Comparison of ENCODE assay signal across 8 cellular contexts in genomic region chr19:7871530-7872305, GRCh38. TPM values are rescaled to one million over a fixed set of nuclear protein-coding genes. Genes with fewer than 3 reads are reported as not detected.
DNase-seq lines count a peak whose midpoint lies in the region; ATAC-seq, FAIRE-seq and TF ChIP-seq lines count a peak whose summit lies in the region.

No MANE protein-coding gene starts in this region.

- peak overlapping the region; percentile 89 for H3K4me2 ChIP-seq in HepG2 (ENCODE audit: low read depth, low read length)

- POLR2A ChIA-PET in HepG2 (lab: Yijun Ruan, JAX) = interaction anchor here (1.1 to 2.0 kb wide), 3 partner anchors 16 to 48 kb away, joined by 6 to 11 read pairs (median 6); partner anchors contain the start of genes LRRC8E, MAP2K7 and SNAPC2

- peak; percentile 28 for DNase-seq in NCI-H510A (lab: John Stamatoyannopoulos, UW)
- DNase-seq in NCI-H510A treated with DMSO at 0.1 percent for 48 hours (lab: John Stamatoyannopoulos, UW) = no peak
- DNase-seq in NCI-H69 (lab: John Stamatoyannopoulos, UW) = peak; percentile 96
- peak; percentile 59 to 70 for DNase-seq in activated CD4-positive, alpha-beta T cell treated with anti-CD3 and anti-CD28 coated beads, Interleukin-2, amount 50 U/mL, for 24 hours (ENCODE audit: low read depth in 1 of 2, low spot score in 1 of 2)
- no peak for DNase-seq in coronary artery (ENCODE audit: low spot score)
- peak; percentile 83 for DNase-seq in HepG2 (ENCODE audit: low spot score)
- DNase-seq in stimulated activated CD4-positive, alpha-beta T cell treated with anti-CD3 and anti-CD28 coated beads, Interleukin-4, amount 100 ng/mL, for 24 hours = peak; percentile 77

- 1% methylated on average over 29 of the region's 30 CpGs for WGBS in HepG2 (ENCODE audit: low lambda C conversion rate)

- peaks cover 0 to 4% of the 10 kb centered on the region in 2 experiments; a peak in 1 of 5 replicates for H3K27me3 ChIP-seq in HepG2 (ENCODE audit: control insufficient read depth in 1 of 2, insufficient read depth in 2 of 2, low read length in 2 of 2)

- CTCF ChIA-PET in HepG2 (lab: Yijun Ruan, JAX; ENCODE audit: low intra/inter-chr PET ratio, low total read pairs) = interaction anchor here (0.5 kb wide), 1 partner anchor 54 kb away, joined by 3 read pairs; no protein-coding TSS in a partner anchor

- TF ChIP-seq EP300 in HepG2 (IDR thresholded peaks at IDR 0.05; ENCODE audit: low read depth in 2 of 2, low read length in 2 of 2) (no peak), HepG2 (CRISPR knock-in tag; IDR thresholded peaks at IDR 0.05; ENCODE audit: borderline replicate concordance) (no peak)

- H3K9ac ChIP-seq in HepG2 (ENCODE audit: insufficient read depth, low read depth, low read length) = peak overlapping the region; percentile 47

- BruUV-seq in HepG2 (replicated peaks; lab: Mats Ljungman, UMichigan) = no TSS peak

- intact Hi-C loops in HepG2 (cut with micrococcal nuclease; ENCODE audit: unreplicated experiment) = loop anchor here (1.0 to 10.0 kb wide), 2 partner anchors 32 to 1137 kb away; partner anchors contain the start of genes GPR108, MAP2K7 and TRIP10

- no peak for FAIRE-seq in HepG2 (lab: Jason Lieb, UNC)

- H3K79me2 ChIP-seq in HepG2 (ENCODE audit: insufficient read depth, low read length) = no peaks in the 10 kb centered on the region

- no peaks in the 10 kb centered on the region for H3K9me3 ChIP-seq in HepG2 (ENCODE audit: low read length)

- ATAC-seq in HepG2 (peak; percentile 6), GM19328 (IDR thresholded peaks at IDR 0.05; ENCODE audit: unreplicated experiment) (no peak)

- H3K4me3 ChIP-seq in coronary artery (peak overlapping the region; percentile 56), HepG2 (replicated peaks in 1 of 3; ENCODE audit: insufficient read depth in 1 of 3, low read depth in 2 of 3, low read length in 3 of 3) (peak overlapping the region; percentile 32 to 73 (median 35))

- no peak for TF ChIP-seq POLR2A in HepG2 (IDR thresholded peaks at IDR 0.05; ENCODE audit: insufficient read depth in 1 of 2, low read depth in 2 of 2, low read length in 2 of 2)

- H3K4me1 ChIP-seq in HepG2 (ENCODE audit: insufficient read depth, low read length) = peaks cover 55% of the 10 kb centered on the region

- in situ Hi-C loops in HepG2 (cut with HindIII; ENCODE audit: extremely low pct_ligation_motif_present, low pct_unique_long_range_greater_than_20kb) = no loop called here

- H3K27ac ChIP-seq in coronary artery = no peak overlapping the region
- H3K27ac ChIP-seq in HepG2 (ENCODE audit: extremely low read length, insufficient read depth, low read length) = peak overlapping the region; percentile 77

- no peaks in the 10 kb centered on the region for H3K36me3 ChIP-seq in HepG2 (replicated peaks in 1 of 2; ENCODE audit: control insufficient read depth in 1 of 2, insufficient read depth in 2 of 2, low read length in 2 of 2)

- TF ChIP-seq RAD21 in HepG2 (CRISPR knock-in tag; IDR thresholded peaks at IDR 0.05) = no peak

- no peaks in the 10 kb centered on the region; the same call in 1 of the 2 replicates for H4K20me1 ChIP-seq in HepG2 (ENCODE audit: insufficient read depth, low read length)

- TF ChIP-seq CTCF in coronary artery (IDR thresholded peaks at IDR 0.05) (no peak), HepG2 (CRISPR knock-in tag; IDR thresholded peaks at IDR 0.05) (no peak)

- H2AFZ ChIP-seq in HepG2 (ENCODE audit: low read length) = no peak overlapping the region

RNA-seq across cellular contexts. Expression of gene PRR36, which starts 2.5 kb away (rescaled TPM):
- 0.07 TPM in 2 replicates for total RNA-seq in HepG2 (2016; rRNA removed; fragmentation: Illumina TruSeq; extraction: Trizol)
- total RNA-seq in HepG2 (2016; cell fraction: cytosol; rRNA removed; fragmentation: Illumina TruSeq; extraction: Trizol; ENCODE audit: low read depth) = 0.30 TPM in 1 of 2 replicates, not detected in the other
- total RNA-seq in HepG2 (2016; cell fraction: insoluble cytoplasmic fraction; rRNA removed; fragmentation: Illumina TruSeq; extraction: Trizol) = 0.09 and 0.30 TPM in 2 replicates
- 0.15 and 0.17 TPM in 2 replicates for total RNA-seq in HepG2 (2016; cell fraction: membrane; rRNA removed; fragmentation: Illumina TruSeq; extraction: Trizol)
- 0.09 and 0.22 TPM in 2 replicates for total RNA-seq in HepG2 (2016; cell fraction: nucleus; rRNA removed; fragmentation: Illumina TruSeq; extraction: Trizol)
- polyA plus RNA-seq in HepG2 (2011; rRNA removed) = 0.17 TPM in 2 replicates
- 0.05 and 0.13 TPM in 2 replicates for polyA plus RNA-seq in HepG2 (2011; cell fraction: cytosol; rRNA removed)
- 0.73 and 1.3 TPM in 2 replicates for polyA plus RNA-seq in HepG2 (2011; cell fraction: nucleus; rRNA removed)
- polyA plus RNA-seq in HepG2 (2012) = 1.5 and 1.8 TPM in 2 replicates
- polyA plus RNA-seq in HepG2 (2016; cell fraction: cytosol; fragmentation: Illumina TruSeq; extraction: Trizol; ENCODE audit: low read depth) = 0.23 and 0.25 TPM in 2 replicates
- polyA plus RNA-seq in HepG2 (2016; cell fraction: insoluble cytoplasmic fraction; fragmentation: Illumina TruSeq; extraction: Trizol; ENCODE audit: low read depth) = 0.54 and 0.83 TPM in 2 replicates
- polyA plus RNA-seq in HepG2 (2016; cell fraction: membrane; fragmentation: Illumina TruSeq; extraction: Trizol; ENCODE audit: low read depth) = 0.34 and 0.41 TPM in 2 replicates
- 1.3 and 1.5 TPM in 2 replicates for polyA plus RNA-seq in HepG2 (2016; cell fraction: nucleus; fragmentation: Illumina TruSeq; extraction: Trizol; ENCODE audit: insufficient read depth, low read depth)
- polyA minus RNA-seq in HepG2 (2011; rRNA and poly(A)+ RNA removed; ENCODE audit: low replicate concordance) = 0.34 TPM in 1 of 2 replicates, not detected in the other
- polyA minus RNA-seq in HepG2 (2011; cell fraction: cytosol; rRNA and poly(A)+ RNA removed) = 0.97 and 1.1 TPM in 2 replicates
- 0.25 and 0.26 TPM in 2 replicates for polyA minus RNA-seq in HepG2 (2011; cell fraction: nucleus; rRNA and poly(A)+ RNA removed)

RNA-seq across cellular contexts. Expression of gene LRRC8E, which starts 16.6 kb away (rescaled TPM):
- 4.0 and 8.0 TPM in 2 replicates for total RNA-seq in HepG2 (2016; rRNA removed; fragmentation: Illumina TruSeq; extraction: Trizol)
- 0.97 and 1.0 TPM in 2 replicates for total RNA-seq in HepG2 (2016; cell fraction: cytosol; rRNA removed; fragmentation: Illumina TruSeq; extraction: Trizol; ENCODE audit: low read depth)
- total RNA-seq in HepG2 (2016; cell fraction: insoluble cytoplasmic fraction; rRNA removed; fragmentation: Illumina TruSeq; extraction: Trizol) = 4.0 and 9.1 TPM in 2 replicates
- total RNA-seq in HepG2 (2016; cell fraction: membrane; rRNA removed; fragmentation: Illumina TruSeq; extraction: Trizol) = 2.2 and 3.4 TPM in 2 replicates
- 7.5 and 8.2 TPM in 2 replicates for total RNA-seq in HepG2 (2016; cell fraction: nucleus; rRNA removed; fragmentation: Illumina TruSeq; extraction: Trizol)
- polyA plus RNA-seq in HepG2 (2011; rRNA removed) = 10.3 and 14.6 TPM in 2 replicates
- polyA plus RNA-seq in HepG2 (2011; cell fraction: cytosol; rRNA removed) = 6.6 and 7.8 TPM in 2 replicates
- polyA plus RNA-seq in HepG2 (2011; cell fraction: nucleus; rRNA removed) = 7.6 and 8.4 TPM in 2 replicates
- 10.1 and 12.0 TPM in 2 replicates for polyA plus RNA-seq in HepG2 (2012)
- 0.41 and 0.42 TPM in 2 replicates for polyA plus RNA-seq in HepG2 (2016; cell fraction: cytosol; fragmentation: Illumina TruSeq; extraction: Trizol; ENCODE audit: low read depth)
- polyA plus RNA-seq in HepG2 (2016; cell fraction: insoluble cytoplasmic fraction; fragmentation: Illumina TruSeq; extraction: Trizol; ENCODE audit: low read depth) = 2.8 and 3.6 TPM in 2 replicates
- 0.65 and 1.00 TPM in 2 replicates for polyA plus RNA-seq in HepG2 (2016; cell fraction: membrane; fragmentation: Illumina TruSeq; extraction: Trizol; ENCODE audit: low read depth)
- polyA plus RNA-seq in HepG2 (2016; cell fraction: nucleus; fragmentation: Illumina TruSeq; extraction: Trizol; ENCODE audit: insufficient read depth, low read depth) = 8.0 and 10.3 TPM in 2 replicates
- 13.5 and 26.2 TPM in 2 replicates for polyA minus RNA-seq in HepG2 (2011; rRNA and poly(A)+ RNA removed; ENCODE audit: low replicate concordance)
- polyA minus RNA-seq in HepG2 (2011; cell fraction: cytosol; rRNA and poly(A)+ RNA removed) = 10.5 and 13.4 TPM in 2 replicates
- polyA minus RNA-seq in HepG2 (2011; cell fraction: nucleus; rRNA and poly(A)+ RNA removed) = 5.5 and 7.0 TPM in 2 replicates

RNA-seq across cellular contexts. Expression of gene MAP2K7, which starts 32.0 kb away (rescaled TPM):
- total RNA-seq in HepG2 (2016; rRNA removed; fragmentation: Illumina TruSeq; extraction: Trizol) = 8.7 and 10.8 TPM in 2 replicates
- total RNA-seq in HepG2 (2016; cell fraction: cytosol; rRNA removed; fragmentation: Illumina TruSeq; extraction: Trizol; ENCODE audit: low read depth) = 3.9 and 4.1 TPM in 2 replicates
- total RNA-seq in HepG2 (2016; cell fraction: insoluble cytoplasmic fraction; rRNA removed; fragmentation: Illumina TruSeq; extraction: Trizol) = 7.6 and 11.7 TPM in 2 replicates
- total RNA-seq in HepG2 (2016; cell fraction: membrane; rRNA removed; fragmentation: Illumina TruSeq; extraction: Trizol) = 11.5 and 13.1 TPM in 2 replicates
- total RNA-seq in HepG2 (2016; cell fraction: nucleus; rRNA removed; fragmentation: Illumina TruSeq; extraction: Trizol) = 8.3 and 8.5 TPM in 2 replicates
- polyA plus RNA-seq in HepG2 (2011; rRNA removed) = 9.0 and 14.8 TPM in 2 replicates
- 8.8 and 11.2 TPM in 2 replicates for polyA plus RNA-seq in HepG2 (2011; cell fraction: cytosol; rRNA removed)
- 42.0 and 50.6 TPM in 2 replicates for polyA plus RNA-seq in HepG2 (2011; cell fraction: nucleus; rRNA removed)
- polyA plus RNA-seq in HepG2 (2012) = 17.3 and 19.9 TPM in 2 replicates
- polyA plus RNA-seq in HepG2 (2016; cell fraction: cytosol; fragmentation: Illumina TruSeq; extraction: Trizol; ENCODE audit: low read depth) = 3.9 and 4.4 TPM in 2 replicates
- 10.5 and 15.1 TPM in 2 replicates for polyA plus RNA-seq in HepG2 (2016; cell fraction: insoluble cytoplasmic fraction; fragmentation: Illumina TruSeq; extraction: Trizol; ENCODE audit: low read depth)
- polyA plus RNA-seq in HepG2 (2016; cell fraction: membrane; fragmentation: Illumina TruSeq; extraction: Trizol; ENCODE audit: low read depth) = 8.5 and 10.6 TPM in 2 replicates
- 25.7 and 31.5 TPM in 2 replicates for polyA plus RNA-seq in HepG2 (2016; cell fraction: nucleus; fragmentation: Illumina TruSeq; extraction: Trizol; ENCODE audit: insufficient read depth, low read depth)
- polyA minus RNA-seq in HepG2 (2011; rRNA and poly(A)+ RNA removed; ENCODE audit: low replicate concordance) = 17.6 and 23.5 TPM in 2 replicates
- polyA minus RNA-seq in HepG2 (2011; cell fraction: cytosol; rRNA and poly(A)+ RNA removed) = 10.0 and 13.0 TPM in 2 replicates
- polyA minus RNA-seq in HepG2 (2011; cell fraction: nucleus; rRNA and poly(A)+ RNA removed) = 11.2 and 11.7 TPM in 2 replicates

RNA-seq across cellular contexts. Expression of gene EVI5L, which starts 41.7 kb away (rescaled TPM):
- total RNA-seq in HepG2 (2016; rRNA removed; fragmentation: Illumina TruSeq; extraction: Trizol) = 1.3 and 1.7 TPM in 2 replicates
- 0.61 and 0.62 TPM in 2 replicates for total RNA-seq in HepG2 (2016; cell fraction: cytosol; rRNA removed; fragmentation: Illumina TruSeq; extraction: Trizol; ENCODE audit: low read depth)
- 1.1 and 1.6 TPM in 2 replicates for total RNA-seq in HepG2 (2016; cell fraction: insoluble cytoplasmic fraction; rRNA removed; fragmentation: Illumina TruSeq; extraction: Trizol)
- total RNA-seq in HepG2 (2016; cell fraction: membrane; rRNA removed; fragmentation: Illumina TruSeq; extraction: Trizol) = 1.6 and 1.7 TPM in 2 replicates
- total RNA-seq in HepG2 (2016; cell fraction: nucleus; rRNA removed; fragmentation: Illumina TruSeq; extraction: Trizol) = 1.2 and 1.7 TPM in 2 replicates
- 2.4 and 3.1 TPM in 2 replicates for polyA plus RNA-seq in HepG2 (2011; rRNA removed)
- 2.1 and 2.9 TPM in 2 replicates for polyA plus RNA-seq in HepG2 (2011; cell fraction: cytosol; rRNA removed)
- polyA plus RNA-seq in HepG2 (2011; cell fraction: nucleus; rRNA removed) = 8.0 and 8.2 TPM in 2 replicates
- 3.2 TPM in 2 replicates for polyA plus RNA-seq in HepG2 (2012)
- 0.58 and 0.84 TPM in 2 replicates for polyA plus RNA-seq in HepG2 (2016; cell fraction: cytosol; fragmentation: Illumina TruSeq; extraction: Trizol; ENCODE audit: low read depth)
- polyA plus RNA-seq in HepG2 (2016; cell fraction: insoluble cytoplasmic fraction; fragmentation: Illumina TruSeq; extraction: Trizol; ENCODE audit: low read depth) = 1.7 and 2.0 TPM in 2 replicates
- 1.4 and 1.6 TPM in 2 replicates for polyA plus RNA-seq in HepG2 (2016; cell fraction: membrane; fragmentation: Illumina TruSeq; extraction: Trizol; ENCODE audit: low read depth)
- 3.6 and 4.8 TPM in 2 replicates for polyA plus RNA-seq in HepG2 (2016; cell fraction: nucleus; fragmentation: Illumina TruSeq; extraction: Trizol; ENCODE audit: insufficient read depth, low read depth)
- polyA minus RNA-seq in HepG2 (2011; rRNA and poly(A)+ RNA removed; ENCODE audit: low replicate concordance) = 6.3 and 14.8 TPM in 2 replicates
- polyA minus RNA-seq in HepG2 (2011; cell fraction: cytosol; rRNA and poly(A)+ RNA removed) = 1.1 and 1.3 TPM in 2 replicates
- 1.9 and 2.9 TPM in 2 replicates for polyA minus RNA-seq in HepG2 (2011; cell fraction: nucleus; rRNA and poly(A)+ RNA removed)

RNA-seq across cellular contexts. Expression of gene TGFBR3L, which starts 42.9 kb away (rescaled TPM):
- 0.83 and 1.0 TPM in 2 replicates for total RNA-seq in HepG2 (2016; rRNA removed; fragmentation: Illumina TruSeq; extraction: Trizol)
- total RNA-seq in HepG2 (2016; cell fraction: cytosol; rRNA removed; fragmentation: Illumina TruSeq; extraction: Trizol; ENCODE audit: low read depth) = 3.2 and 3.7 TPM in 2 replicates
- total RNA-seq in HepG2 (2016; cell fraction: insoluble cytoplasmic fraction; rRNA removed; fragmentation: Illumina TruSeq; extraction: Trizol) = 0.56 and 1.1 TPM in 2 replicates
- 1.6 and 2.1 TPM in 2 replicates for total RNA-seq in HepG2 (2016; cell fraction: membrane; rRNA removed; fragmentation: Illumina TruSeq; extraction: Trizol)
- total RNA-seq in HepG2 (2016; cell fraction: nucleus; rRNA removed; fragmentation: Illumina TruSeq; extraction: Trizol) = 0.81 TPM in 1 of 2 replicates, not detected in the other
- 0.14 and 0.20 TPM in 2 replicates for polyA plus RNA-seq in HepG2 (2011; rRNA removed)
- polyA plus RNA-seq in HepG2 (2011; cell fraction: cytosol; rRNA removed) = 0.25 and 0.55 TPM in 2 replicates
- 1.0 and 1.6 TPM in 2 replicates for polyA plus RNA-seq in HepG2 (2011; cell fraction: nucleus; rRNA removed)
- 0.25 and 0.69 TPM in 2 replicates for polyA plus RNA-seq in HepG2 (2012)
- 7.2 and 8.1 TPM in 2 replicates for polyA plus RNA-seq in HepG2 (2016; cell fraction: cytosol; fragmentation: Illumina TruSeq; extraction: Trizol; ENCODE audit: low read depth)
- 0.49 and 1.4 TPM in 2 replicates for polyA plus RNA-seq in HepG2 (2016; cell fraction: insoluble cytoplasmic fraction; fragmentation: Illumina TruSeq; extraction: Trizol; ENCODE audit: low read depth)
- polyA plus RNA-seq in HepG2 (2016; cell fraction: membrane; fragmentation: Illumina TruSeq; extraction: Trizol; ENCODE audit: low read depth) = 4.1 and 4.2 TPM in 2 replicates
- 0.90 and 1.3 TPM in 2 replicates for polyA plus RNA-seq in HepG2 (2016; cell fraction: nucleus; fragmentation: Illumina TruSeq; extraction: Trizol; ENCODE audit: insufficient read depth, low read depth)
- polyA minus RNA-seq in HepG2 (2011; rRNA and poly(A)+ RNA removed; ENCODE audit: low replicate concordance) = 0.30 and 1.5 TPM in 2 replicates
- not detected in 2 replicates for polyA minus RNA-seq in HepG2 (2011; cell fraction: cytosol; rRNA and poly(A)+ RNA removed)
- polyA minus RNA-seq in HepG2 (2011; cell fraction: nucleus; rRNA and poly(A)+ RNA removed) = not detected in 2 replicates

Comparison
In these comparisons a context has a peak if more than half of its experiments do, and no peak if none do; other contexts are left out.
1. DNase-seq: peak in NCI-H510A (single experiment), NCI-H69 (single experiment), activated CD4-positive, alpha-beta T cell treated with anti-CD3 and anti-CD28 coated beads, Interleukin-2, amount 50 U/mL, for 24 hours (2 of 2), HepG2 (single experiment) and stimulated activated CD4-positive, alpha-beta T cell treated with anti-CD3 and anti-CD28 coated beads, Interleukin-4, amount 100 ng/mL, for 24 hours (single experiment); none in NCI-H510A treated with DMSO at 0.1 percent for 48 hours (single experiment) and coronary artery (single experiment).